ENCODE assay signal across 16 cellular contexts in the genomic region with DNA sequence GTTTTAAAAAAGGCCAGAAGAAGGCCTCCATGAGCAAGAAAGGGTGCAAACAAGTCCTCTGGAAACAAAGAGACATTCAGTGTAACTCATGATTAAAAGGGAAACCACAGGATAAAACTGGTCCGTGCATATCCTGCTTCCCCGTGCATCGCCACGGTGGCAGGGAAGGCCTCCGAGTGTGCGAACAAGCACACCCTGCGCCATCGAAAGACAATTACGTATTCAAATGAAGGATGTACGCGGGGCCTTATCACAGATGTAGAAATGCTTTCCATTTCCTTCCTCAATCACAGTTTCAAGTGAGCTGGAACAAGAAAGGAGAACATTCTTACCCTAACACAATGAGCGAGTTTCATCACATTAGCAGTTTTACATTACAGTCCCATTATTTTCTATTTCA. TPM values are rescaled to one million over a fixed set of nuclear protein-coding genes. Genes with fewer than 3 reads are reported as not detected.
DNase-seq lines count a peak whose midpoint lies in the region; ATAC-seq and TF ChIP-seq lines count a peak whose summit lies in the region.
"Had no signal": no experiment of that assay in that cellular context is flagged by ENCODE, and none has a peak within 500 bp of the region (broad histone marks: within the 10 kb centered on the region; RNA-seq: fewer than 3 reads in every experiment).

No MANE protein-coding gene starts in this region.

- H3K9me3 Mint-ChIP-seq in WTC11, result no peaks in the 10 kb centered on the region
- H3K9me3 Mint-ChIP-seq: activated naive CD4-positive, alpha-beta T cell treated with anti-CD3 and anti-CD28 coated beads, Interleukin-2, amount 10 ng/mL, durations not matched to agents 7 days and 5 days; central memory CD8-positive, alpha-beta T cell had no signal

- TF ChIP-seq EP300 in transverse colon (IDR thresholded peaks at IDR 0.05; ENCODE audit: low read depth), result no peak

- H3K27me3 ChIP-seq in transverse colon, result no peaks in the 10 kb centered on the region

- peak overlapping the region; percentile 90 for H3K27ac Mint-ChIP-seq in WTC11
- H3K27ac Mint-ChIP-seq: activated naive CD4-positive, alpha-beta T cell treated with anti-CD3 and anti-CD28 coated beads, Interleukin-2, amount 10 ng/mL, durations not matched to agents 7 days and 5 days had no signal

- H3K4me1 Mint-ChIP-seq in WTC11, result peaks cover 85% of the 10 kb centered on the region
- H3K4me1 Mint-ChIP-seq: activated naive CD4-positive, alpha-beta T cell treated with anti-CD3 and anti-CD28 coated beads, Interleukin-2, amount 10 ng/mL, durations not matched to agents 7 days and 5 days; central memory CD8-positive, alpha-beta T cell had no signal

- peaks cover 10 to 48% (median 29%) of the 10 kb centered on the region in 4 donors for H3K4me1 ChIP-seq in transverse colon
- H3K4me1 ChIP-seq: A549, parathyroid adenoma had no signal

- H3K36me3 Mint-ChIP-seq in WTC11, result no peaks in the 10 kb centered on the region
- H3K36me3 Mint-ChIP-seq: activated naive CD4-positive, alpha-beta T cell treated with anti-CD3 and anti-CD28 coated beads, Interleukin-2, amount 10 ng/mL, durations not matched to agents 7 days and 5 days had no signal

- 32 to 53% methylated on average over 10 to 12 of the region's 12 CpGs for WGBS in transverse colon (ENCODE audit: low coverage in 1 of 2), 2 donors

- peak overlapping the region; percentile 49 to 80 (median 63) for H3K27ac ChIP-seq in transverse colon
- H3K27ac ChIP-seq: A549, parathyroid adenoma had no signal

- no peaks in the 10 kb centered on the region for H3K9me3 ChIP-seq in transverse colon
- H3K9me3 ChIP-seq: A549 had no signal

- DNase-seq in NCI-H1417 (lab: John Stamatoyannopoulos, UW) (peak; percentile 2 to 61 (median 6)), NCI-H1417 treated with DMSO at 0.1 percent for 48 hours (lab: John Stamatoyannopoulos, UW) (no peak), WTC11 (ENCODE audit: low spot score) (peak; percentile 28), inferior parietal cortex (ENCODE audit: extremely low spot score) (peak; percentile 48), transverse colon (peak; percentile 48), NCI-H1694 treated with DMSO at 0.1 percent for 48 hours (lab: John Stamatoyannopoulos, UW) (no peak), NCI-H446 treated with DMSO at 0.1 percent for 48 hours (lab: John Stamatoyannopoulos, UW) (no peak)
- DNase-seq: activated naive CD4-positive, alpha-beta T cell treated with anti-CD3 and anti-CD28 coated beads, Interleukin-2, amount 10 ng/mL, durations not matched to agents 7 days and 5 days; erythroblast; stimulated activated CD4-positive, alpha-beta T cell treated with anti-CD3 and anti-CD28 coated beads, Interleukin-12 subunit alpha, Interleukin-12 subunit beta, amount 100 ng/mL, for 4 hours; SW 1271 had no signal

- in situ Hi-C loops in transverse colon (cut with MboI; ENCODE audit: low pct_ligation_motif_present in 1 of 4, low pct_unique_long_range_greater_than_20kb in 1 of 4, low sequenced_read_pairs in 3 of 4), result no loop called here

- intact Hi-C loops in transverse colon (cut with DNase I; ENCODE audit: low total_unique reads), result no loop called here

- POLR2A ChIA-PET in WTC11 (lab: Charles Lee), result interaction anchor here (0.6 kb wide), 1 partner anchor 115 kb away, joined by 9 read pairs; no protein-coding TSS in a partner anchor

- ATAC-seq in WTC11 (peak; percentile 84), HG03095 (IDR thresholded peaks at IDR 0.05; ENCODE audit: unreplicated experiment) (no peak)
- ATAC-seq: A549 had no signal

- no peak for TF ChIP-seq POLR2A in transverse colon (IDR thresholded peaks at IDR 0.05)

- no peaks in the 10 kb centered on the region for H3K27me3 Mint-ChIP-seq in WTC11 (ENCODE audit: low read depth)
- H3K27me3 Mint-ChIP-seq: activated naive CD4-positive, alpha-beta T cell treated with anti-CD3 and anti-CD28 coated beads, Interleukin-2, amount 10 ng/mL, durations not matched to agents 7 days and 5 days; central memory CD8-positive, alpha-beta T cell had no signal

- no peak for TF ChIP-seq CTCF in WTC11 (IDR thresholded peaks at IDR 0.05)
- TF ChIP-seq CTCF in transverse colon (IDR thresholded peaks at IDR 0.05), result no peak

- H3K4me3 Mint-ChIP-seq in WTC11, result peak overlapping the region; percentile 51
- H3K4me3 Mint-ChIP-seq: activated naive CD4-positive, alpha-beta T cell treated with anti-CD3 and anti-CD28 coated beads, Interleukin-2, amount 10 ng/mL, durations not matched to agents 7 days and 5 days; central memory CD8-positive, alpha-beta T cell had no signal

- no peak overlapping the region for H3K4me3 ChIP-seq in transverse colon
- H3K4me3 ChIP-seq: A549 had no signal

- no peaks in the 10 kb centered on the region for H3K36me3 ChIP-seq in transverse colon

- CTCF ChIA-PET in WTC11 (lab: Charles Lee), result no interaction called here

TF ChIP-seq in WTC11, 78 proteins besides CTCF, POLR2A, EP300 and RAD21:
- TF ChIP-seq RELA (CRISPR knock-in tag; IDR thresholded peaks at IDR 0.05; ENCODE audit: borderline replicate concordance) (no peak), NFYB (CRISPR knock-in tag; conservative IDR thresholded peaks at IDR 0.05; ENCODE audit: low read depth) (no peak), NFE2L1 (CRISPR knock-in tag; IDR thresholded peaks at IDR 0.05) (no peak), ZNF396 (CRISPR knock-in tag; IDR thresholded peaks at IDR 0.05; ENCODE audit: borderline replicate concordance) (no peak), ELF4 (CRISPR knock-in tag; IDR thresholded peaks at IDR 0.05; ENCODE audit: low read depth) (no peak), JUN (CRISPR knock-in tag; IDR thresholded peaks at IDR 0.05) (no peak), KAT7 (CRISPR knock-in tag; IDR thresholded peaks at IDR 0.05; ENCODE audit: borderline replicate concordance) (no peak), HMGA2 (CRISPR knock-in tag; IDR thresholded peaks at IDR 0.05) (no peak), CREB1 (CRISPR knock-in tag; IDR thresholded peaks at IDR 0.05) (no peak), RORB (CRISPR knock-in tag; IDR thresholded peaks at IDR 0.05) (no peak), TCF7 (CRISPR knock-in tag; IDR thresholded peaks at IDR 0.05; ENCODE audit: low read depth) (no peak), NR3C1 (CRISPR knock-in tag; conservative IDR thresholded peaks at IDR 0.05; ENCODE audit: low read depth) (no peak)
- TF ChIP-seq, protein P1, sequence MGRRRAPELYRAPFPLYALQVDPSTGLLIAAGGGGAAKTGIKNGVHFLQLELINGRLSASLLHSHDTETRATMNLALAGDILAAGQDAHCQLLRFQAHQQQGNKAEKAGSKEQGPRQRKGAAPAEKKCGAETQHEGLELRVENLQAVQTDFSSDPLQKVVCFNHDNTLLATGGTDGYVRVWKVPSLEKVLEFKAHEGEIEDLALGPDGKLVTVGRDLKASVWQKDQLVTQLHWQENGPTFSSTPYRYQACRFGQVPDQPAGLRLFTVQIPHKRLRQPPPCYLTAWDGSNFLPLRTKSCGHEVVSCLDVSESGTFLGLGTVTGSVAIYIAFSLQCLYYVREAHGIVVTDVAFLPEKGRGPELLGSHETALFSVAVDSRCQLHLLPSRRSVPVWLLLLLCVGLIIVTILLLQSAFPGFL (CRISPR knock-in tag; IDR thresholded peaks at IDR 0.05; ENCODE audit: borderline replicate concordance), result no peak
- TF ChIP-seq, protein P2, sequence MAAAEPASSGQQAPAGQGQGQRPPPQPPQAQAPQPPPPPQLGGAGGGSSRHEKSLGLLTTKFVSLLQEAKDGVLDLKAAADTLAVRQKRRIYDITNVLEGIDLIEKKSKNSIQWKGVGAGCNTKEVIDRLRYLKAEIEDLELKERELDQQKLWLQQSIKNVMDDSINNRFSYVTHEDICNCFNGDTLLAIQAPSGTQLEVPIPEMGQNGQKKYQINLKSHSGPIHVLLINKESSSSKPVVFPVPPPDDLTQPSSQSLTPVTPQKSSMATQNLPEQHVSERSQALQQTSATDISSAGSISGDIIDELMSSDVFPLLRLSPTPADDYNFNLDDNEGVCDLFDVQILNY (CRISPR knock-in tag; IDR thresholded peaks at IDR 0.05), result no peak
- TF ChIP-seq, protein P3, sequence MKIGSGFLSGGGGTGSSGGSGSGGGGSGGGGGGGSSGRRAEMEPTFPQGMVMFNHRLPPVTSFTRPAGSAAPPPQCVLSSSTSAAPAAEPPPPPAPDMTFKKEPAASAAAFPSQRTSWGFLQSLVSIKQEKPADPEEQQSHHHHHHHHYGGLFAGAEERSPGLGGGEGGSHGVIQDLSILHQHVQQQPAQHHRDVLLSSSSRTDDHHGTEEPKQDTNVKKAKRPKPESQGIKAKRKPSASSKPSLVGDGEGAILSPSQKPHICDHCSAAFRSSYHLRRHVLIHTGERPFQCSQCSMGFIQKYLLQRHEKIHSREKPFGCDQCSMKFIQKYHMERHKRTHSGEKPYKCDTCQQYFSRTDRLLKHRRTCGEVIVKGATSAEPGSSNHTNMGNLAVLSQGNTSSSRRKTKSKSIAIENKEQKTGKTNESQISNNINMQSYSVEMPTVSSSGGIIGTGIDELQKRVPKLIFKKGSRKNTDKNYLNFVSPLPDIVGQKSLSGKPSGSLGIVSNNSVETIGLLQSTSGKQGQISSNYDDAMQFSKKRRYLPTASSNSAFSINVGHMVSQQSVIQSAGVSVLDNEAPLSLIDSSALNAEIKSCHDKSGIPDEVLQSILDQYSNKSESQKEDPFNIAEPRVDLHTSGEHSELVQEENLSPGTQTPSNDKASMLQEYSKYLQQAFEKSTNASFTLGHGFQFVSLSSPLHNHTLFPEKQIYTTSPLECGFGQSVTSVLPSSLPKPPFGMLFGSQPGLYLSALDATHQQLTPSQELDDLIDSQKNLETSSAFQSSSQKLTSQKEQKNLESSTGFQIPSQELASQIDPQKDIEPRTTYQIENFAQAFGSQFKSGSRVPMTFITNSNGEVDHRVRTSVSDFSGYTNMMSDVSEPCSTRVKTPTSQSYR (CRISPR knock-in tag; IDR thresholded peaks at IDR 0.05), result no peak
TF ChIP-seq in WTC11: peak in this region for 0.

RNA-seq across cellular contexts. Expression of a gene that starts 48.3 kb away (rescaled TPM):
- 17.6 to 20.2 TPM (median 19.3 TPM) in 3 replicates for total RNA-seq in WTC11 (2021)
- total RNA-seq in transverse colon, result 10 to 100 TPM; 10.9 to 32.6 (median 28.0) TPM
- total RNA-seq: lung microvascular endothelial cell had no signal

Comparison
In these comparisons a context has a peak if more than half of its experiments do, and no peak if none do; other contexts are left out.
1. DNase-seq: peak in NCI-H1417 (3 of 3), WTC11 (single experiment), inferior parietal cortex (single experiment) and transverse colon (single experiment); none in NCI-H1417 treated with DMSO at 0.1 percent for 48 hours (single experiment), NCI-H1694 treated with DMSO at 0.1 percent for 48 hours (single experiment) and NCI-H446 treated with DMSO at 0.1 percent for 48 hours (single experiment).